In the genomic region with DNA sequence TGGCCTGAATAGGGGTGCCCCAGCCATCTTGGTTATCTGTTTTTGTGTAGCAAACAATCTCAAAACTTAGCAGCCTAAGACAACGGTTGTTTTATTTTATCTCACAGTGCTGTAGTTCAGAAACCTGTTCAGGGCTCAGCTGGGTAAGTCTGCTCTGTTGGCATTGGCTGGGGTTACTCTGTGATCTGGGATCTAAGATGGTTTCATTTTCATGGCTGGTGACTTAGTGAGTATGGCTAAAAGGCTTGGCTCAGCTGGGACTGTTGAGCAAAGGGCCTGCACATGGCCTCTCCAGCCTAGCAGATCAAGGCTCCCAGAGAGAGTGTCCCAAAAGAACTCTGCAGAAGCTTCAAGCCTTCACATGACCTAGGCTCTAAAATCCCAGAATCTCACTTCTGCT, we compare ENCODE assay signal across 20 cellular contexts.
"Had no signal": no experiment of that assay in that cellular context is flagged by ENCODE, and none has a peak within 500 bp of the region (broad histone marks: within the 10 kb centered on the region; RNA-seq: fewer than 3 reads in every experiment).

No MANE protein-coding gene starts in this region.

- H3K9me3 Mint-ChIP-seq: activated naive CD4-positive, alpha-beta T cell treated with anti-CD3 and anti-CD28 coated beads, Interleukin-2, amount 10 ng/mL, durations not matched to agents 7 days and 5 days; activated T-helper 2 cell treated with anti-CD3 and anti-CD28 coated beads, Interferon-gamma antibody, Interleukin-2, Interleukin-4, amounts not matched to agents 10 μg/mL and 5 μg/mL and 100 μg/mL, durations not matched to agents 14 hours and 24 hours and 36 hours; central memory CD8-positive, alpha-beta T cell; immature natural killer cell; natural killer cell had no signal

- H3K36me3 ChIP-seq: adrenal gland, right lobe of liver, spleen, suprapubic skin, upper lobe of right lung had no signal

- DNase-seq: activated CD4-positive, alpha-beta T cell treated with anti-CD3 and anti-CD28 coated beads for 4 hours; activated naive CD4-positive, alpha-beta T cell treated with anti-CD3 and anti-CD28 coated beads, Interleukin-2, amount 10 ng/mL, durations not matched to agents 7 days and 5 days; adrenal gland; cortex of kidney; effector CD8-positive, alpha-beta T cell; immature natural killer cell; left colon; natural killer cell; right lobe of liver; spleen; stimulated activated CD4-positive, alpha-beta T cell treated with anti-CD3 and anti-CD28 coated beads, Interleukin-1b, Interleukin-23, amount 100 ng/mL, for 48 hours; stimulated activated naive CD4-positive, alpha-beta T cell treated with Interleukin-2 at 50 U/mL for 16 hours; T-helper 1 cell; upper lobe of right lung had no signal

- H3K27ac Mint-ChIP-seq: activated naive CD4-positive, alpha-beta T cell treated with anti-CD3 and anti-CD28 coated beads, Interleukin-2, amount 10 ng/mL, durations not matched to agents 7 days and 5 days; activated T-helper 2 cell treated with anti-CD3 and anti-CD28 coated beads, Interferon-gamma antibody, Interleukin-2, Interleukin-4, amounts not matched to agents 10 μg/mL and 5 μg/mL and 100 μg/mL, durations not matched to agents 14 hours and 24 hours and 36 hours; immature natural killer cell; natural killer cell; progenitor cell of endocrine pancreas had no signal

- H3K4me3 Mint-ChIP-seq: activated naive CD4-positive, alpha-beta T cell treated with anti-CD3 and anti-CD28 coated beads, Interleukin-2, amount 10 ng/mL, durations not matched to agents 7 days and 5 days; central memory CD8-positive, alpha-beta T cell; immature natural killer cell; natural killer cell had no signal

- H3K4me3 ChIP-seq: adrenal gland, lung, right lobe of liver, spleen, suprapubic skin, upper lobe of right lung had no signal

- H3K27me3 ChIP-seq: adrenal gland, right lobe of liver, suprapubic skin, upper lobe of right lung had no signal

- H3K9me3 ChIP-seq: adrenal gland, right lobe of liver, spleen, suprapubic skin, upper lobe of right lung had no signal

- H3K36me3 Mint-ChIP-seq: activated naive CD4-positive, alpha-beta T cell treated with anti-CD3 and anti-CD28 coated beads, Interleukin-2, amount 10 ng/mL, durations not matched to agents 7 days and 5 days; immature natural killer cell; natural killer cell had no signal

- ATAC-seq: left colon, natural killer cell, right lobe of liver, upper lobe of right lung had no signal

- H3K27me3 Mint-ChIP-seq: progenitor cell of endocrine pancreas had no signal

- H3K4me1 ChIP-seq: adrenal gland, right lobe of liver, upper lobe of right lung had no signal

- H3K27ac ChIP-seq: adrenal gland, epithelial cell of prostate, right lobe of liver, spleen, suprapubic skin, upper lobe of right lung had no signal
